19 cellular contexts compared by ENCODE assay signal in the genomic region with DNA sequence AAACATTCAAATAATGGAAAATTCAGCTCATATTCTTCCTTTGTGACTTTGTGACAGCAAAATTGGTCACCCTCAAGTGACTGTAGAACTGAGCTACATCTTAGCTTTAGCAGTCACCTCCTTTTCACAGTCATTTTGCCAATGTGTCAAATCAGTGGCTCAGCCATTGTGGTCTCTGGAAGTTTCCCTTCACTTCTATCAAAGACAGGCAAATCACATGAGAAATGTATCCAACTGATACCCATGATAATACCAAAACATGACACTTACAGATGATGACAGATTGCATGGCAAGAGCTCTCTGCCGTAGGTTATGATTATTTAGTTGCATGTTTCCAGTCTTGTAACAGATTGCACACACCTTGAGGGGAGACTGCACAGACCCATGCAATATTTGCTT.
DNase-seq lines count a peak whose midpoint lies in the region; ATAC-seq, FAIRE-seq and TF ChIP-seq lines count a peak whose summit lies in the region.
"Had no signal": no experiment of that assay in that cellular context is flagged by ENCODE, and none has a peak within 500 bp of the region (broad histone marks: within the 10 kb centered on the region; RNA-seq: fewer than 3 reads in every experiment).

No MANE protein-coding gene starts in this region.

- H2AFZ ChIP-seq in SK-N-SH (ENCODE audit: low read depth), result 0 out of 2 replicates have a peak overlapping the region, but pooled peaks have one; percentile 15
- H2AFZ ChIP-seq in keratinocyte (ENCODE audit: control insufficient read depth, low read length), result peak overlapping the region; percentile 15
- H2AFZ ChIP-seq: GM23338 had no signal

- dilution Hi-C loops in keratinocyte (cut with MboI; ENCODE audit: extremely low pct_ligation_motif_present, low sequenced_read_pairs), result no loop called here

- no peaks in the 10 kb centered on the region for H4K20me1 ChIP-seq in SK-N-SH (ENCODE audit: insufficient read depth)
- H4K20me1 ChIP-seq in keratinocyte (ENCODE audit: control insufficient read depth, extremely low read depth, insufficient read depth, low read length), result no peaks in the 10 kb centered on the region
- H4K20me1 ChIP-seq: BLaER1 had no signal

- no peak for FAIRE-seq in keratinocyte (lab: Jason Lieb, UNC)
- FAIRE-seq: GM12892, HepG2 had no signal

- TF ChIP-seq RAD21 in SK-N-SH (IDR thresholded peaks at IDR 0.05; ENCODE audit: low read length), result no peak

- H3K4me2 ChIP-seq in SK-N-SH, result no peak overlapping the region
- no peak overlapping the region for H3K4me2 ChIP-seq in keratinocyte (ENCODE audit: control insufficient read depth, extremely low read depth, insufficient read depth, low read depth, low read length)
- H3K4me2 ChIP-seq: A549, BLaER1, GM23338 had no signal

- H3K36me3 ChIP-seq in SK-N-SH (replicated peaks in 1 of 2; ENCODE audit: control insufficient read depth in 1 of 2, insufficient read depth in 2 of 2, low read length in 1 of 2) (no peaks in the 10 kb centered on the region), keratinocyte (ENCODE audit: control insufficient read depth in 2 of 2, extremely low read depth in 1 of 2, insufficient read depth in 2 of 2, low read length in 2 of 2) (no peaks in the 10 kb centered on the region)
- H3K36me3 ChIP-seq: BLaER1 had no signal

- peaks cover 35% of the 10 kb centered on the region for H3F3A ChIP-seq in SK-N-SH (replicated peaks; ENCODE audit: insufficient read depth)

- no peak for TF ChIP-seq EP300 in SK-N-SH (IDR thresholded peaks at IDR 0.05; ENCODE audit: borderline replicate concordance in 1 of 2, low read depth in 1 of 2, low read length in 1 of 2)

- H3K4me3 ChIP-seq in SK-N-SH (ENCODE audit: low read depth in 2 of 2, low read length in 1 of 2) (no peak overlapping the region), keratinocyte (ENCODE audit: control insufficient read depth in 2 of 3, extremely low read depth in 1 of 3, insufficient read depth in 2 of 3, low read depth in 1 of 3, low read length in 3 of 3) (no peak overlapping the region)
- H3K4me3 ChIP-seq: A549, BLaER1, GM23338 had no signal

- H3K27me3 ChIP-seq in SK-N-SH (ENCODE audit: insufficient read depth) (no peaks in the 10 kb centered on the region), keratinocyte (ENCODE audit: control insufficient read depth, extremely low read depth, insufficient read depth, low read length) (no peaks in the 10 kb centered on the region)
- H3K27me3 ChIP-seq: BLaER1 had no signal

- H3K9me2 ChIP-seq in SK-N-SH, result no peaks in the 10 kb centered on the region

- POLR2A ChIA-PET in SK-N-SH (lab: Yijun Ruan, JAX), result no interaction called here

- no peak for ATAC-seq in SK-N-SH treated with all-trans-retinoic acid at 6 μM for 48 hours
- no peak for ATAC-seq in GM18870 (IDR thresholded peaks at IDR 0.05; ENCODE audit: unreplicated experiment)
- ATAC-seq: A549, GM23338, HCT116, HepG2 had no signal

- DNase-seq in SK-N-SH (no peak), keratinocyte (ENCODE audit: low read depth, low spot score) (no peak), hypothalamus (lab: John Stamatoyannopoulos, UW) (no peak), germinal center (ENCODE audit: low spot score) (no peak)
- DNase-seq: CD4-positive, alpha-beta memory T cell; DMS153; DMS79; GDM1; H7 had no signal

- TF ChIP-seq CTCF in SK-N-SH (IDR thresholded peaks at IDR 0.05) (no peak), keratinocyte (optimal IDR thresholded peaks at IDR 0.05 in 1 of 3, IDR thresholded peaks at IDR 0.05 in 1 of 3, conservative IDR thresholded peaks at IDR 0.05 in 1 of 3; ENCODE audit: extremely low read depth in 1 of 3, insufficient read depth in 2 of 3, low read length in 3 of 3) (no peak)

- 79% methylated on average over 1 of the region's 1 CpG for WGBS in SK-N-SH (ENCODE audit: low lambda C conversion rate)

- H3K9ac ChIP-seq in SK-N-SH (no peak overlapping the region), keratinocyte (ENCODE audit: control insufficient read depth, extremely low read depth, insufficient read depth, low read length) (no peak overlapping the region)
- H3K9ac ChIP-seq: BLaER1 had no signal

- H3K9me3 ChIP-seq in SK-N-SH (no peaks in the 10 kb centered on the region), keratinocyte (ENCODE audit: control insufficient read depth, low read depth, low read length) (no peaks in the 10 kb centered on the region)
- H3K9me3 ChIP-seq: A549, BLaER1 had no signal

- CTCF ChIA-PET in SK-N-SH (lab: Yijun Ruan, JAX), result no interaction called here

- no peaks in the 10 kb centered on the region for H3K9me1 ChIP-seq in keratinocyte (ENCODE audit: control insufficient read depth, extremely low read depth, insufficient read depth, low read length)

- H3K79me2 ChIP-seq in SK-N-SH (ENCODE audit: insufficient read depth) (peaks cover 9% of the 10 kb centered on the region; the same call in 1 of the 2 replicates), keratinocyte (ENCODE audit: control insufficient read depth, insufficient read depth, low read length) (peaks cover 7% of the 10 kb centered on the region)

- H3K4me1 ChIP-seq in SK-N-SH (ENCODE audit: control insufficient read depth in 1 of 2, insufficient read depth in 2 of 2, low read depth in 1 of 2, low read length in 1 of 2) (peaks cover 0 to 6% of the 10 kb centered on the region in 2 experiments; a peak in 3 of 4 replicates), keratinocyte (ENCODE audit: control insufficient read depth, extremely low read depth, insufficient read depth, low read length) (peaks cover 22% of the 10 kb centered on the region)

- H3K27ac ChIP-seq in SK-N-SH (ENCODE audit: low read depth in 2 of 2, low read length in 1 of 2) (peak overlapping the region; percentile 65 to 97; a peak in 3 of 4 replicates), angular gyrus (ENCODE audit: low read depth, low read length) (peak overlapping the region; percentile 30), keratinocyte (ENCODE audit: control insufficient read depth, insufficient read depth, low read length) (no peak overlapping the region)
- H3K27ac ChIP-seq: 22Rv1, BLaER1 had no signal

TF ChIP-seq in SK-N-SH, 30 proteins besides CTCF, POLR2A, EP300 and RAD21:
- TF ChIP-seq MEF2A (IDR thresholded peaks at IDR 0.05; ENCODE audit: borderline replicate concordance, low read depth), result no peak

TF ChIP-seq in SK-N-SH treated with all-trans-retinoic acid at 6 μM for 48 hours, 23 proteins besides CTCF, POLR2A, EP300 and RAD21 (continues in another document):
- no peak for TF ChIP-seq TOX (CRISPR knock-in tag; IDR thresholded peaks at IDR 0.05; ENCODE audit: borderline replicate concordance)
- no peak for TF ChIP-seq ZNF70 (CRISPR knock-in tag; IDR thresholded peaks at IDR 0.05)
- no peak for TF ChIP-seq ZNF8 (CRISPR knock-in tag; IDR thresholded peaks at IDR 0.05)
- TF ChIP-seq GLIS3 (CRISPR knock-in tag; IDR thresholded peaks at IDR 0.05), result no peak
- no peak for TF ChIP-seq PPARA (CRISPR knock-in tag; IDR thresholded peaks at IDR 0.05; ENCODE audit: borderline replicate concordance)
- TF ChIP-seq TCF4 (CRISPR knock-in tag; IDR thresholded peaks at IDR 0.05; ENCODE audit: borderline replicate concordance), result no peak
- TF ChIP-seq, protein P1, sequence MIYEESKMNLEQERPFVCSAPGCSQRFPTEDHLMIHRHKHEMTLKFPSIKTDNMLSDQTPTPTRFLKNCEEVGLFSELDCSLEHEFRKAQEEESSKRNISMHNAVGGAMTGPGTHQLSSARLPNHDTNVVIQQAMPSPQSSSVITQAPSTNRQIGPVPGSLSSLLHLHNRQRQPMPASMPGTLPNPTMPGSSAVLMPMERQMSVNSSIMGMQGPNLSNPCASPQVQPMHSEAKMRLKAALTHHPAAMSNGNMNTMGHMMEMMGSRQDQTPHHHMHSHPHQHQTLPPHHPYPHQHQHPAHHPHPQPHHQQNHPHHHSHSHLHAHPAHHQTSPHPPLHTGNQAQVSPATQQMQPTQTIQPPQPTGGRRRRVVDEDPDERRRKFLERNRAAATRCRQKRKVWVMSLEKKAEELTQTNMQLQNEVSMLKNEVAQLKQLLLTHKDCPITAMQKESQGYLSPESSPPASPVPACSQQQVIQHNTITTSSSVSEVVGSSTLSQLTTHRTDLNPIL (CRISPR knock-in tag; IDR thresholded peaks at IDR 0.05; ENCODE audit: low read depth), result no peak
- TF ChIP-seq ARNTL (CRISPR knock-in tag; IDR thresholded peaks at IDR 0.05; ENCODE audit: borderline replicate concordance, low read depth), result no peak
- no peak for TF ChIP-seq ESRRG (CRISPR knock-in tag; IDR thresholded peaks at IDR 0.05)
- TF ChIP-seq OSR1 (CRISPR knock-in tag; IDR thresholded peaks at IDR 0.05), result no peak
- no peak for TF ChIP-seq CSDC2 (CRISPR knock-in tag; IDR thresholded peaks at IDR 0.05)
- no peak for TF ChIP-seq CSRNP3 (CRISPR knock-in tag; IDR thresholded peaks at IDR 0.05)
